In the genomic region with DNA sequence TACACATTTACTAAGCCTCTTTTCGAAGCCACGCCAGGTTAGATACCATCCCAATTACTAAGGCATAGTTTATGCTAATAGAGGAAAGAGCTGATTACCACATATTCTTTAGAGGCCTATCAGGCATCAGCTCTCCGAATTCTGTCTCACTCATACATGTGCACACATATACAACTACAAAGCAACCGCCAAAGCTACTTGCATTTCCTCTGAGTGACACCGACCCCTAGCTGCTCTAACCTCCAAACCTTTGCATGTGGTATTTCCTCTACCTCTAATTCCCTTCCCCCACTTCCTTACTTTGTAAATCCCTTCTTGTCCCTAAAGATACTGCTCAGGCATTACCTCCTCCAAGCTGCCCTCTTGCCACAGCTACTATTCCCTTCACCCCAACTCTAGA, we compare ENCODE assay signal across 9 cellular contexts.
A peak's percentile ranks its signal among the peaks of the same experiment; 100 is the strongest.
DNase-seq lines count a peak whose midpoint lies in the region; ATAC-seq lines count a peak whose summit lies in the region.
"Had no signal": no experiment of that assay in that cellular context is flagged by ENCODE, and none has a peak within 500 bp of the region (broad histone marks: within the 10 kb centered on the region; RNA-seq: fewer than 3 reads in every experiment).

No MANE protein-coding gene starts in this region.

- intact Hi-C loops in left ventricle myocardium superior (cut with micrococcal nuclease), result no loop called here

- DNase-seq in stimulated activated CD4-positive, alpha-beta T cell treated with anti-CD3 and anti-CD28 coated beads, Interleukin-4, amount 100 ng/mL, for 24 hours, result peak; percentile 32
- DNase-seq in stimulated activated CD4-positive, alpha-beta T cell treated with anti-CD3 and anti-CD28 coated beads, Interleukin-4, amount 100 ng/mL, for 1 hour, result no peak
- DNase-seq in activated CD4-positive, alpha-beta T cell treated with anti-CD3 and anti-CD28 coated beads, Interleukin-2, amount 50 U/mL, for 4 hours, result peak; percentile 19 to 30
- DNase-seq in left ventricle myocardium superior, result no peak
- DNase-seq: right cardiac atrium had no signal

- ATAC-seq in left ventricle myocardium superior, result peak; percentile 19
- no peak for ATAC-seq in GM21528 (IDR thresholded peaks at IDR 0.05; ENCODE audit: low FRiP score, unreplicated experiment)
- no peak for ATAC-seq in GM21515 (IDR thresholded peaks at IDR 0.05; ENCODE audit: unreplicated experiment)
- no peak for ATAC-seq in GM19395 (IDR thresholded peaks at IDR 0.05; ENCODE audit: unreplicated experiment)
- no peak for ATAC-seq in GM19455 (IDR thresholded peaks at IDR 0.05; ENCODE audit: unreplicated experiment)

Comparison
In these comparisons a context has a peak if more than half of its experiments do, and no peak if none do; other contexts are left out.
1. DNase-seq: peak in stimulated activated CD4-positive, alpha-beta T cell treated with anti-CD3 and anti-CD28 coated beads, Interleukin-4, amount 100 ng/mL, for 24 hours (single experiment) and activated CD4-positive, alpha-beta T cell treated with anti-CD3 and anti-CD28 coated beads, Interleukin-2, amount 50 U/mL, for 4 hours (2 of 2); none in stimulated activated CD4-positive, alpha-beta T cell treated with anti-CD3 and anti-CD28 coated beads, Interleukin-4, amount 100 ng/mL, for 1 hour (single experiment) and left ventricle myocardium superior (single experiment).